1 cellular context compared by ENCODE assay signal in the genomic region with DNA sequence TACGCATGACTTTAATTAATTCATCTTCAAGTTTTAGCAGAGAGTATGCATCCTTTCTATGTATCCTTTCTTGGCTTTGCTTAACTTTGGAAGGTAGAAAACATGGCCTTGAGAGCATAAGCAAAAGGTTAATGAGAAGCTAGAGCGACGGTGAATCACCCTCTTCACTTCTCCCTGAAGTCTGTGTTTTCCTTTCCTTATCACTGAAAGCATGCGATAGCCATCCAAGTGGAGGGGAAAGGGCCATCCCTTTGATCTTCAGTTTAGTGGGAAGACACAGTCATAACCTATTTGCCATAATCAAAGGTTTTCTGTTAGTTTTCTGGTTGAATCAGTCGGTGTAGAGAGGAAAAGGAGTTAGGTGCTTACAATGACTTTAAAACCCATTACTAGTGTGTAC.
A peak's percentile ranks its signal among the peaks of the same experiment; 100 is the strongest.
TF ChIP-seq lines count a peak whose summit lies in the region.

No MANE protein-coding gene starts in this region.

TF ChIP-seq in HepG2, 621 proteins besides CTCF, POLR2A, EP300 and RAD21 (continued from another document and continues in another):
- TF ChIP-seq, protein P1, sequence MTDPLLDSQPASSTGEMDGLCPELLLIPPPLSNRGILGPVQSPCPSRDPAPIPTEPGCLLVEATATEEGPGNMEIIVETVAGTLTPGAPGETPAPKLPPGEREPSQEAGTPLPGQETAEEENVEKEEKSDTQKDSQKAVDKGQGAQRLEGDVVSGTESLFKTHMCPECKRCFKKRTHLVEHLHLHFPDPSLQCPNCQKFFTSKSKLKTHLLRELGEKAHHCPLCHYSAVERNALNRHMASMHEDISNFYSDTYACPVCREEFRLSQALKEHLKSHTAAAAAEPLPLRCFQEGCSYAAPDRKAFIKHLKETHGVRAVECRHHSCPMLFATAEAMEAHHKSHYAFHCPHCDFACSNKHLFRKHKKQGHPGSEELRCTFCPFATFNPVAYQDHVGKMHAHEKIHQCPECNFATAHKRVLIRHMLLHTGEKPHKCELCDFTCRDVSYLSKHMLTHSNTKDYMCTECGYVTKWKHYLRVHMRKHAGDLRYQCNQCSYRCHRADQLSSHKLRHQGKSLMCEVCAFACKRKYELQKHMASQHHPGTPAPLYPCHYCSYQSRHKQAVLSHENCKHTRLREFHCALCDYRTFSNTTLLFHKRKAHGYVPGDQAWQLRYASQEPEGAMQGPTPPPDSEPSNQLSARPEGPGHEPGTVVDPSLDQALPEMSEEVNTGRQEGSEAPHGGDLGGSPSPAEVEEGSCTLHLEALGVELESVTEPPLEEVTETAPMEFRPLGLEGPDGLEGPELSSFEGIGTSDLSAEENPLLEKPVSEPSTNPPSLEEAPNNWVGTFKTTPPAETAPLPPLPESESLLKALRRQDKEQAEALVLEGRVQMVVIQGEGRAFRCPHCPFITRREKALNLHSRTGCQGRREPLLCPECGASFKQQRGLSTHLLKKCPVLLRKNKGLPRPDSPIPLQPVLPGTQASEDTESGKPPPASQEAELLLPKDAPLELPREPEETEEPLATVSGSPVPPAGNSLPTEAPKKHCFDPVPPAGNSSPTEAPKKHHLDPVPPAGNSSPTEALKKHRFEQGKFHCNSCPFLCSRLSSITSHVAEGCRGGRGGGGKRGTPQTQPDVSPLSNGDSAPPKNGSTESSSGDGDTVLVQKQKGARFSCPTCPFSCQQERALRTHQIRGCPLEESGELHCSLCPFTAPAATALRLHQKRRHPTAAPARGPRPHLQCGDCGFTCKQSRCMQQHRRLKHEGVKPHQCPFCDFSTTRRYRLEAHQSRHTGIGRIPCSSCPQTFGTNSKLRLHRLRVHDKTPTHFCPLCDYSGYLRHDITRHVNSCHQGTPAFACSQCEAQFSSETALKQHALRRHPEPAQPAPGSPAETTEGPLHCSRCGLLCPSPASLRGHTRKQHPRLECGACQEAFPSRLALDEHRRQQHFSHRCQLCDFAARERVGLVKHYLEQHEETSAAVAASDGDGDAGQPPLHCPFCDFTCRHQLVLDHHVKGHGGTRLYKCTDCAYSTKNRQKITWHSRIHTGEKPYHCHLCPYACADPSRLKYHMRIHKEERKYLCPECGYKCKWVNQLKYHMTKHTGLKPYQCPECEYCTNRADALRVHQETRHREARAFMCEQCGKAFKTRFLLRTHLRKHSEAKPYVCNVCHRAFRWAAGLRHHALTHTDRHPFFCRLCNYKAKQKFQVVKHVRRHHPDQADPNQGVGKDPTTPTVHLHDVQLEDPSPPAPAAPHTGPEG (CRISPR knock-in tag; IDR thresholded peaks at IDR 0.05) = no peak
- TF ChIP-seq ZNF546 (CRISPR knock-in tag; conservative IDR thresholded peaks at IDR 0.05) (no peak), CHD2 (IDR thresholded peaks at IDR 0.05; ENCODE audit: low read depth, low read length) (no peak), ZMAT3 (CRISPR knock-in tag; conservative IDR thresholded peaks at IDR 0.05) (no peak), ZNF350 (CRISPR knock-in tag; IDR thresholded peaks at IDR 0.05; ENCODE audit: borderline replicate concordance, low read depth) (no peak), ZNF652 (CRISPR knock-in tag; IDR thresholded peaks at IDR 0.05; ENCODE audit: borderline replicate concordance, low read depth) (peak; percentile 61; the same call in 1 of the 2 replicates), SOX13 (IDR thresholded peaks at IDR 0.05) (peak; percentile 70), SOX13 (CRISPR knock-in tag; conservative IDR thresholded peaks at IDR 0.05 in 1 of 2, IDR thresholded peaks at IDR 0.05 in 1 of 2) (peak in 1 of 2 experiments; percentile 86; a peak in 2 of 4 replicates), CCDC6 (CRISPR knock-in tag; IDR thresholded peaks at IDR 0.05) (no peak), NR1H2 (CRISPR knock-in tag; IDR thresholded peaks at IDR 0.05; ENCODE audit: borderline replicate concordance, low read depth) (no peak), CREB1 (IDR thresholded peaks at IDR 0.05) (no peak), CREB1 (CRISPR knock-in tag; IDR thresholded peaks at IDR 0.05) (0 out of 2 replicates have a peak, but pooled peaks have one; percentile 27), ZNF225 (CRISPR knock-in tag; IDR thresholded peaks at IDR 0.05) (no peak), ZSCAN22 (CRISPR knock-in tag; IDR thresholded peaks at IDR 0.05) (no peak), MIXL1 (CRISPR knock-in tag; IDR thresholded peaks at IDR 0.05) (peak; percentile 95), KLF13 (CRISPR knock-in tag; IDR thresholded peaks at IDR 0.05) (no peak)
- TF ChIP-seq, protein P2, sequence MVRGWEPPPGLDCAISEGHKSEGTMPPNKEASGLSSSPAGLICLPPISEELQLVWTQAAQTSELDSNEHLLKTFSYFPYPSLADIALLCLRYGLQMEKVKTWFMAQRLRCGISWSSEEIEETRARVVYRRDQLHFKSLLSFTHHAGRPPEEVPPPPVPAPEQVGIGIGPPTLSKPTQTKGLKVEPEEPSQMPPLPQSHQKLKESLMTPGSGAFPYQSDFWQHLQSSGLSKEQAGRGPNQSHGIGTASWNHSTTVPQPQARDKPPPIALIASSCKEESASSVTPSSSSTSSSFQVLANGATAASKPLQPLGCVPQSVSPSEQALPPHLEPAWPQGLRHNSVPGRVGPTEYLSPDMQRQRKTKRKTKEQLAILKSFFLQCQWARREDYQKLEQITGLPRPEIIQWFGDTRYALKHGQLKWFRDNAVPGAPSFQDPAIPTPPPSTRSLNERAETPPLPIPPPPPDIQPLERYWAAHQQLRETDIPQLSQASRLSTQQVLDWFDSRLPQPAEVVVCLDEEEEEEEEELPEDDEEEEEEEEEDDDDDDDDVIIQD (CRISPR knock-in tag; IDR thresholded peaks at IDR 0.05; ENCODE audit: low read depth) = peak; percentile 83; the same call in 1 of the 2 replicates
- TF ChIP-seq, protein P3, sequence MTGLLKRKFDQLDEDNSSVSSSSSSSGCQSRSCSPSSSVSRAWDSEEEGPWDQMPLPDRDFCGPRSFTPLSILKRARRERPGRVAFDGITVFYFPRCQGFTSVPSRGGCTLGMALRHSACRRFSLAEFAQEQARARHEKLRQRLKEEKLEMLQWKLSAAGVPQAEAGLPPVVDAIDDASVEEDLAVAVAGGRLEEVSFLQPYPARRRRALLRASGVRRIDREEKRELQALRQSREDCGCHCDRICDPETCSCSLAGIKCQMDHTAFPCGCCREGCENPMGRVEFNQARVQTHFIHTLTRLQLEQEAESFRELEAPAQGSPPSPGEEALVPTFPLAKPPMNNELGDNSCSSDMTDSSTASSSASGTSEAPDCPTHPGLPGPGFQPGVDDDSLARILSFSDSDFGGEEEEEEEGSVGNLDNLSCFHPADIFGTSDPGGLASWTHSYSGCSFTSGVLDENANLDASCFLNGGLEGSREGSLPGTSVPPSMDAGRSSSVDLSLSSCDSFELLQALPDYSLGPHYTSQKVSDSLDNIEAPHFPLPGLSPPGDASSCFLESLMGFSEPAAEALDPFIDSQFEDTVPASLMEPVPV (CRISPR knock-in tag; IDR thresholded peaks at IDR 0.05) = no peak
- TF ChIP-seq, protein P4, sequence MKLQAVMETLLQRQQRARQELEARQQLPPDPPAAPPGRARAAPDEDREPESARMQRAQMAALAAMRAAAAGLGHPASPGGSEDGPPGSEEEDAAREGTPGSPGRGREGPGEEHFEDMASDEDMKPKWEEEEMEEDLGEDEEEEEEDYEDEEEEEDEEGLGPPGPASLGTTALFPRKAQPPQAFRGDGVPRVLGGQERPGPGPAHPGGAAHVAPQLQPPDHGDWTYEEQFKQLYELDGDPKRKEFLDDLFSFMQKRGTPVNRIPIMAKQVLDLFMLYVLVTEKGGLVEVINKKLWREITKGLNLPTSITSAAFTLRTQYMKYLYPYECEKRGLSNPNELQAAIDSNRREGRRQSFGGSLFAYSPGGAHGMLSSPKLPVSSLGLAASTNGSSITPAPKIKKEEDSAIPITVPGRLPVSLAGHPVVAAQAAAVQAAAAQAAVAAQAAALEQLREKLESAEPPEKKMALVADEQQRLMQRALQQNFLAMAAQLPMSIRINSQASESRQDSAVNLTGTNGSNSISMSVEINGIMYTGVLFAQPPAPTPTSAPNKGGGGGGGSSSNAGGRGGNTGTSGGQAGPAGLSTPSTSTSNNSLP (IDR thresholded peaks at IDR 0.05; ENCODE audit: low read depth, low read length) = peak; percentile 60; the same call in 1 of the 2 replicates
- TF ChIP-seq, protein P5, sequence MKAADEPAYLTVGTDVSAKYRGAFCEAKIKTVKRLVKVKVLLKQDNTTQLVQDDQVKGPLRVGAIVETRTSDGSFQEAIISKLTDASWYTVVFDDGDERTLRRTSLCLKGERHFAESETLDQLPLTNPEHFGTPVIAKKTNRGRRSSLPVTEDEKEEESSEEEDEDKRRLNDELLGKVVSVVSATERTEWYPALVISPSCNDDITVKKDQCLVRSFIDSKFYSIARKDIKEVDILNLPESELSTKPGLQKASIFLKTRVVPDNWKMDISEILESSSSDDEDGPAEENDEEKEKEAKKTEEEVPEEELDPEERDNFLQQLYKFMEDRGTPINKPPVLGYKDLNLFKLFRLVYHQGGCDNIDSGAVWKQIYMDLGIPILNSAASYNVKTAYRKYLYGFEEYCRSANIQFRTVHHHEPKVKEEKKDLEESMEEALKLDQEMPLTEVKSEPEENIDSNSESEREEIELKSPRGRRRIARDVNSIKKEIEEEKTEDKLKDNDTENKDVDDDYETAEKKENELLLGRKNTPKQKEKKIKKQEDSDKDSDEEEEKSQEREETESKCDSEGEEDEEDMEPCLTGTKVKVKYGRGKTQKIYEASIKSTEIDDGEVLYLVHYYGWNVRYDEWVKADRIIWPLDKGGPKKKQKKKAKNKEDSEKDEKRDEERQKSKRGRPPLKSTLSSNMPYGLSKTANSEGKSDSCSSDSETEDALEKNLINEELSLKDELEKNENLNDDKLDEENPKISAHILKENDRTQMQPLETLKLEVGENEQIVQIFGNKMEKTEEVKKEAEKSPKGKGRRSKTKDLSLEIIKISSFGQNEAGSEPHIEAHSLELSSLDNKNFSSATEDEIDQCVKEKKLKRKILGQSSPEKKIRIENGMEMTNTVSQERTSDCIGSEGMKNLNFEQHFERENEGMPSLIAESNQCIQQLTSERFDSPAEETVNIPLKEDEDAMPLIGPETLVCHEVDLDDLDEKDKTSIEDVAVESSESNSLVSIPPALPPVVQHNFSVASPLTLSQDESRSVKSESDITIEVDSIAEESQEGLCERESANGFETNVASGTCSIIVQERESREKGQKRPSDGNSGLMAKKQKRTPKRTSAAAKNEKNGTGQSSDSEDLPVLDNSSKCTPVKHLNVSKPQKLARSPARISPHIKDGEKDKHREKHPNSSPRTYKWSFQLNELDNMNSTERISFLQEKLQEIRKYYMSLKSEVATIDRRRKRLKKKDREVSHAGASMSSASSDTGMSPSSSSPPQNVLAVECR (CRISPR knock-in tag; IDR thresholded peaks at IDR 0.05; ENCODE audit: borderline replicate concordance) = no peak
- TF ChIP-seq, protein P6, sequence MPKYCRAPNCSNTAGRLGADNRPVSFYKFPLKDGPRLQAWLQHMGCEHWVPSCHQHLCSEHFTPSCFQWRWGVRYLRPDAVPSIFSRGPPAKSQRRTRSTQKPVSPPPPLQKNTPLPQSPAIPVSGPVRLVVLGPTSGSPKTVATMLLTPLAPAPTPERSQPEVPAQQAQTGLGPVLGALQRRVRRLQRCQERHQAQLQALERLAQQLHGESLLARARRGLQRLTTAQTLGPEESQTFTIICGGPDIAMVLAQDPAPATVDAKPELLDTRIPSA (CRISPR knock-in tag; IDR thresholded peaks at IDR 0.05; ENCODE audit: borderline replicate concordance) = no peak
- TF ChIP-seq, protein P7, sequence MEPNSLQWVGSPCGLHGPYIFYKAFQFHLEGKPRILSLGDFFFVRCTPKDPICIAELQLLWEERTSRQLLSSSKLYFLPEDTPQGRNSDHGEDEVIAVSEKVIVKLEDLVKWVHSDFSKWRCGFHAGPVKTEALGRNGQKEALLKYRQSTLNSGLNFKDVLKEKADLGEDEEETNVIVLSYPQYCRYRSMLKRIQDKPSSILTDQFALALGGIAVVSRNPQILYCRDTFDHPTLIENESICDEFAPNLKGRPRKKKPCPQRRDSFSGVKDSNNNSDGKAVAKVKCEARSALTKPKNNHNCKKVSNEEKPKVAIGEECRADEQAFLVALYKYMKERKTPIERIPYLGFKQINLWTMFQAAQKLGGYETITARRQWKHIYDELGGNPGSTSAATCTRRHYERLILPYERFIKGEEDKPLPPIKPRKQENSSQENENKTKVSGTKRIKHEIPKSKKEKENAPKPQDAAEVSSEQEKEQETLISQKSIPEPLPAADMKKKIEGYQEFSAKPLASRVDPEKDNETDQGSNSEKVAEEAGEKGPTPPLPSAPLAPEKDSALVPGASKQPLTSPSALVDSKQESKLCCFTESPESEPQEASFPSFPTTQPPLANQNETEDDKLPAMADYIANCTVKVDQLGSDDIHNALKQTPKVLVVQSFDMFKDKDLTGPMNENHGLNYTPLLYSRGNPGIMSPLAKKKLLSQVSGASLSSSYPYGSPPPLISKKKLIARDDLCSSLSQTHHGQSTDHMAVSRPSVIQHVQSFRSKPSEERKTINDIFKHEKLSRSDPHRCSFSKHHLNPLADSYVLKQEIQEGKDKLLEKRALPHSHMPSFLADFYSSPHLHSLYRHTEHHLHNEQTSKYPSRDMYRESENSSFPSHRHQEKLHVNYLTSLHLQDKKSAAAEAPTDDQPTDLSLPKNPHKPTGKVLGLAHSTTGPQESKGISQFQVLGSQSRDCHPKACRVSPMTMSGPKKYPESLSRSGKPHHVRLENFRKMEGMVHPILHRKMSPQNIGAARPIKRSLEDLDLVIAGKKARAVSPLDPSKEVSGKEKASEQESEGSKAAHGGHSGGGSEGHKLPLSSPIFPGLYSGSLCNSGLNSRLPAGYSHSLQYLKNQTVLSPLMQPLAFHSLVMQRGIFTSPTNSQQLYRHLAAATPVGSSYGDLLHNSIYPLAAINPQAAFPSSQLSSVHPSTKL (CRISPR knock-in tag; IDR thresholded peaks at IDR 0.05) = peak; percentile 97
- TF ChIP-seq, protein P8, sequence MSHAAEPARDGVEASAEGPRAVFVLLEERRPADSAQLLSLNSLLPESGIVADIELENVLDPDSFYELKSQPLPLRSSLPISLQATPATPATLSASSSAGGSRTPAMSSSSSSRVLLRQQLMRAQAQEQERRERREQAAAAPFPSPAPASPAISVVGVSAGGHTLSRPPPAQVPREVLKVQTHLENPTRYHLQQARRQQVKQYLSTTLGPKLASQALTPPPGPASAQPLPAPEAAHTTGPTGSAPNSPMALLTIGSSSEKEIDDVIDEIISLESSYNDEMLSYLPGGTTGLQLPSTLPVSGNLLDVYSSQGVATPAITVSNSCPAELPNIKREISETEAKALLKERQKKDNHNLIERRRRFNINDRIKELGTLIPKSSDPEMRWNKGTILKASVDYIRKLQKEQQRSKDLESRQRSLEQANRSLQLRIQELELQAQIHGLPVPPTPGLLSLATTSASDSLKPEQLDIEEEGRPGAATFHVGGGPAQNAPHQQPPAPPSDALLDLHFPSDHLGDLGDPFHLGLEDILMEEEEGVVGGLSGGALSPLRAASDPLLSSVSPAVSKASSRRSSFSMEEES (CRISPR knock-in tag; IDR thresholded peaks at IDR 0.05) = peak; percentile 73; the same call in 1 of the 2 replicates
- TF ChIP-seq, protein P9, sequence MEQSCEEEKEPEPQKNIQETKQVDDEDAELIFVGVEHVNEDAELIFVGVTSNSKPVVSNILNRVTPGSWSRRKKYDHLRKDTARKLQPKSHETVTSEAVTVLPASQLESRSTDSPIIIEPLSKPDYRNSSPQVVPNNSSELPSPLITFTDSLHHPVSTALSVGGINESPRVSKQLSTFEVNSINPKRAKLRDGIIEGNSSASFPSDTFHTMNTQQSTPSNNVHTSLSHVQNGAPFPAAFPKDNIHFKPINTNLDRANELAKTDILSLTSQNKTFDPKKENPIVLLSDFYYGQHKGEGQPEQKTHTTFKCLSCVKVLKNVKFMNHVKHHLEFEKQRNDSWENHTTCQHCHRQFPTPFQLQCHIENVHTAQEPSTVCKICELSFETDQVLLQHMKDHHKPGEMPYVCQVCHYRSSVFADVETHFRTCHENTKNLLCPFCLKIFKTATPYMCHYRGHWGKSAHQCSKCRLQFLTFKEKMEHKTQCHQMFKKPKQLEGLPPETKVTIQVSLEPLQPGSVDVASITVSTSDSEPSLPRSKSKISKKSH (CRISPR knock-in tag; IDR thresholded peaks at IDR 0.05; ENCODE audit: borderline replicate concordance) = no peak
- TF ChIP-seq, protein P10, sequence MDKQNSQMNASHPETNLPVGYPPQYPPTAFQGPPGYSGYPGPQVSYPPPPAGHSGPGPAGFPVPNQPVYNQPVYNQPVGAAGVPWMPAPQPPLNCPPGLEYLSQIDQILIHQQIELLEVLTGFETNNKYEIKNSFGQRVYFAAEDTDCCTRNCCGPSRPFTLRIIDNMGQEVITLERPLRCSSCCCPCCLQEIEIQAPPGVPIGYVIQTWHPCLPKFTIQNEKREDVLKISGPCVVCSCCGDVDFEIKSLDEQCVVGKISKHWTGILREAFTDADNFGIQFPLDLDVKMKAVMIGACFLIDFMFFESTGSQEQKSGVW (CRISPR knock-in tag; IDR thresholded peaks at IDR 0.05; ENCODE audit: borderline replicate concordance) = no peak
